12 cellular contexts compared by ENCODE assay signal in the genomic region with DNA sequence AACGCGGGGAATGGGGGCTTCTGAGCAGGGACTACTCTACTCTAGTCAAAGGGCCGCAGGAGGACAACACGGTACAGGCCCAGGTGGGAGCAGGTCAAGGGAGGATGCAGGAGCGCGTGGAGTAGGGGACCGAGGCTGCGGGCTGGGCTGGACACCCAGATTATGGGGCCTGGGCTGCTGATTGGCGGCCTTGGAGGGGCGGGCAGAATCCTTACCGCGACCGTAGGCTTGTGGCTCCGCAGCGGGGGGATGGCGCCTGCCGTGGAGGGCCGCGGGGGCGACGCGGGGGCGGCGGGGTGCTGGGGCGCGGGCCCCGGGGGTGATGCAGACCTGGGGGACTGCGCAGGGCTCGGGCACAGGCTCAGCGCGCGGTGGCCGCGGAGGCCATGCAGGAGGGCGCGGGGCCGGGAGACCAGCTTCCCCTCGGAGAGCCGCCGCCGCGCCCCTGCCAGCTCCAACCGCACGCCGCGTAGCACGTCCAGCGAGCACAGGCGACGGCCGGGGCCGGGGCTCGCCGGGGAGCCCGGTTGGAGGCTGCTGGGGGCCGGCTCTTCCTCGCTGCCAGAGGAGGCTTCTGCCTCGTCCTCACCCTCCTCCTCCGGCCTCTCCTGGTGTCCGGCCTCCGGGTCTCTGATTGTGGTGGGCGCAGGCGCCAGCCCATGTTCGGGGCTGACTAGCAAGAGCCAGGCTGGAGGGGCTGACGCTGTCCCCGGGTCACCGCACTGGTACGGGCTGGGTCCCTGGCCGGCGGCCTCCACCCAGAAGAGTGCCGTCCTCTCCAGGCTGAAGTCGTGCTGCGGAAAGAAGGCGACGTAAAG. TPM values are rescaled to one million over a fixed set of nuclear protein-coding genes. Genes with fewer than 3 reads are reported as not detected.
DNase-seq lines count a peak whose midpoint lies in the region; ATAC-seq, FAIRE-seq and TF ChIP-seq lines count a peak whose summit lies in the region.
"Had no signal": no experiment of that assay in that cellular context is flagged by ENCODE, and none has a peak within 500 bp of the region (broad histone marks: within the 10 kb centered on the region; RNA-seq: fewer than 3 reads in every experiment).

No MANE protein-coding gene starts in this region.

- no peak for FAIRE-seq in K562 (lab: Jason Lieb, UNC)

- H3K27me3 ChIP-seq in K562 (ENCODE audit: control insufficient read depth in 2 of 2, insufficient read depth in 2 of 2, low read length in 2 of 2) = no peaks in the 10 kb centered on the region
- no peaks in the 10 kb centered on the region for H3K27me3 ChIP-seq in sigmoid colon
- H3K27me3 ChIP-seq: spleen, suprapubic skin had no signal

- no peaks in the 10 kb centered on the region; the same call in 1 of the 2 replicates for H3K27me3 Mint-ChIP-seq in HFFc6 (ENCODE audit: insufficient read depth)

- no peaks in the 10 kb centered on the region for H4K20me1 ChIP-seq in K562 (replicated peaks; ENCODE audit: control insufficient read depth, insufficient read depth, low read length)

- H3K27ac ChIP-seq in K562 (ENCODE audit: extremely low read depth, low read depth, low read length) (no peak overlapping the region), sigmoid colon (peak overlapping the region in 1 of 4 donors; percentile 19)
- H3K27ac ChIP-seq: spleen, suprapubic skin had no signal

- no peak overlapping the region for H3K4me3 ChIP-seq in K562
- peak overlapping the region; percentile 16 for H3K4me3 ChIP-seq in iPS-18c (ENCODE audit: insufficient read depth, low read depth, low read length)
- no peak overlapping the region for H3K4me3 ChIP-seq in sigmoid colon
- H3K4me3 ChIP-seq: spleen, suprapubic skin had no signal

- no peaks in the 10 kb centered on the region for H3K4me1 ChIP-seq in K562 (replicated peaks in 1 of 2; ENCODE audit: control insufficient read depth in 2 of 2, insufficient read depth in 2 of 2, low read length in 2 of 2)
- peaks cover 0 to 16% (median 13%) of the 10 kb centered on the region in 4 donors for H3K4me1 ChIP-seq in sigmoid colon
- H3K4me1 ChIP-seq: suprapubic skin had no signal

- 85% methylated on average over 27 of the region's 75 CpGs for WGBS in K562 (ENCODE audit: insufficient coverage, low coverage, missing lambda C conversion rate)
- 86 to 88% methylated on average over 75 of the region's 75 CpGs for WGBS in sigmoid colon, 2 donors

- H3K9ac ChIP-seq in K562 (ENCODE audit: insufficient read depth in 1 of 2, low read depth in 2 of 2, low read length in 2 of 2) = no peak overlapping the region

- H3K79me2 ChIP-seq in K562 (ENCODE audit: control insufficient read depth, insufficient read depth, low read length) = no peaks in the 10 kb centered on the region

- TF ChIP-seq EP300 in K562 (IDR thresholded peaks at IDR 0.05; ENCODE audit: low read length) = no peak
- no peak for TF ChIP-seq EP300 in sigmoid colon (IDR thresholded peaks at IDR 0.05)

- no peak overlapping the region for H3K4me2 ChIP-seq in K562 (ENCODE audit: insufficient read depth, low read length)

- H3K9me1 ChIP-seq in K562 (ENCODE audit: control insufficient read depth, insufficient read depth, low read length) = peaks cover 3% of the 10 kb centered on the region

- no peak for DNase-seq in HFFc6
- DNase-seq in K562 (ENCODE audit: extremely low read depth in 1 of 4, low spot score in 3 of 4) = no peak
- DNase-seq in sigmoid colon = peak; percentile 68
- no peak for DNase-seq in stimulated activated CD4-positive, alpha-beta T cell treated with anti-CD3 and anti-CD28 coated beads, Interleukin-4, amount 100 ng/mL, for 4 hours
- no peak for DNase-seq in NCI-H1694 (lab: John Stamatoyannopoulos, UW)
- DNase-seq in GDM1 (lab: John Stamatoyannopoulos, UW) = no peak
- DNase-seq: NCI-H187, NCI-H748 treated with DMSO at 0.1 percent for 48 hours, spleen had no signal

- no peaks in the 10 kb centered on the region for H3K4me1 Mint-ChIP-seq in HFFc6 (ENCODE audit: low read depth)

- H2AFZ ChIP-seq in K562 (ENCODE audit: low read depth, low read length) = no peak overlapping the region

- TF ChIP-seq CTCF in HFFc6 (IDR thresholded peaks at IDR 0.05) = peak; percentile 22
- no peak for TF ChIP-seq CTCF in K562 (IDR thresholded peaks at IDR 0.05 in 2 of 3, conservative IDR thresholded peaks at IDR 0.05 in 1 of 3; ENCODE audit: insufficient read depth in 2 of 3, low read depth in 1 of 3, low read length in 3 of 3)
- TF ChIP-seq CTCF in sigmoid colon (IDR thresholded peaks at IDR 0.05) = no peak

- peaks cover 19% of the 10 kb centered on the region for H3K36me3 Mint-ChIP-seq in HFFc6 (ENCODE audit: low read depth)

- no peaks in the 10 kb centered on the region for H3K9me3 Mint-ChIP-seq in HFFc6

- no peak overlapping the region for H3K4me3 Mint-ChIP-seq in HFFc6

- TF ChIP-seq RAD21 in K562 (CRISPR knock-in tag; conservative IDR thresholded peaks at IDR 0.05 in 1 of 2, IDR thresholded peaks at IDR 0.05 in 1 of 2) = no peak

- no peak for TF ChIP-seq POLR2A in K562 (conservative IDR thresholded peaks at IDR 0.05)
- no peak for TF ChIP-seq POLR2A in sigmoid colon (IDR thresholded peaks at IDR 0.05)

- POLR2A ChIA-PET in K562 (lab: Yijun Ruan, JAX) = interaction anchor here (0.6 to 1.2 kb wide), 5 partner anchors 8 to 77 kb away, joined by 3 to 4 read pairs (median 3); no protein-coding TSS in a partner anchor

- CTCF ChIA-PET in K562 (lab: Yijun Ruan, JAX; ENCODE audit: low intra/inter-chr PET ratio) = interaction anchor here (0.8 kb wide), 1 partner anchor 48 kb away, joined by 6 read pairs; no protein-coding TSS in a partner anchor

- no TSS peak for BruUV-seq in K562 (replicated peaks; lab: Mats Ljungman, UMichigan)

- no peak for ATAC-seq in K562

- in situ Hi-C loops in K562 (cut with MboI) = no loop called here

- no peak overlapping the region for H3K27ac Mint-ChIP-seq in HFFc6

- H3K9me3 ChIP-seq in K562 (replicated peaks; ENCODE audit: control insufficient read depth, insufficient read depth, low read depth, low read length) = no peaks in the 10 kb centered on the region
- no peaks in the 10 kb centered on the region for H3K9me3 ChIP-seq in iPS-18c (ENCODE audit: control insufficient read depth, insufficient read depth, low read length)
- H3K9me3 ChIP-seq in sigmoid colon = no peaks in the 10 kb centered on the region
- H3K9me3 ChIP-seq: spleen, suprapubic skin had no signal

- intact Hi-C loops in K562 (cut with micrococcal nuclease) = loop anchor here (1.0 to 5.0 kb wide), 2 partner anchors 48 to 70 kb away; no protein-coding TSS in a partner anchor
- intact Hi-C loops in sigmoid colon (cut with DNase I) = loop anchor here (1.0 to 2.0 kb wide), 2 partner anchors 48 to 69 kb away; no protein-coding TSS in a partner anchor

- H3K36me3 ChIP-seq in K562 (ENCODE audit: control insufficient read depth, insufficient read depth, low read length) (peaks cover 28% of the 10 kb centered on the region; the same call in 2 of the 3 replicates), sigmoid colon (peaks cover 0 to 66% (median 18%) of the 10 kb centered on the region in 4 donors)

RNA-seq across cellular contexts. Expression of a gene that starts 12.9 kb away (rescaled TPM):
- 1 to 10 TPM in 1 of 6 experiments, under 1 TPM in 5; 0.43 to 1.4 (median 0.64) TPM for total RNA-seq in HFFc6 (2021; fragmentation: NEBNext Ultra II Directional; extraction: Animal tissue kit (Norgen Biotek cat#: 25700))
- total RNA-seq in K562 (2011; cell fraction: chromatin; rRNA removed; ENCODE audit: low replicate concordance) = 6.4 and 11.8 TPM in 2 replicates
- 5.0 and 5.8 TPM in 2 replicates for total RNA-seq in K562 (2011; cell fraction: nucleolus; rRNA removed)
- 6.7 and 9.3 TPM in 2 replicates for total RNA-seq in K562 (2011; cell fraction: nucleoplasm; rRNA removed)
- total RNA-seq in K562 (2014; rRNA removed) (0.41 and 0.49 TPM in 2 replicates), K562 (2014; rRNA removed; fragmentation: Illumina TruSeq; extraction: Trizol) (0.33 and 0.41 TPM in 2 replicates), K562 (2015; rRNA removed; fragmentation: Illumina TruSeq; extraction: Trizol) (0.58 and 0.68 TPM in 2 replicates), K562 (2021) (0.71 and 1.0 TPM in 2 replicates), sigmoid colon (1 to 10 TPM; 3.5 to 5.7 (median 5.1) TPM)
- polyA plus RNA-seq in K562 (2011; rRNA removed) (0.25 and 0.51 TPM in 2 replicates), K562 (2014; fragmentation: Illumina TruSeq; extraction: Trizol) (0.16 and 0.21 TPM in 2 replicates), K562 (2014; fragmentation: Nextera tagmentation; extraction: Ambion mirVana) (not detected), K562 (2014; rRNA removed) (0.44 and 0.70 TPM in 2 replicates), sigmoid colon (1 to 10 TPM in 1 of 3 donors, under 1 TPM in 1, not detected in 1; 0.23 to 2.0 TPM)
- polyA plus RNA-seq in K562 (2011; cell fraction: cytosol; rRNA removed) = 0.10 and 0.24 TPM in 2 replicates
- 1.9 and 2.7 TPM in 2 replicates for polyA plus RNA-seq in K562 (2011; cell fraction: nucleus; rRNA removed)
- polyA plus RNA-seq in K562 (2012) = 0.43 and 0.72 TPM in 2 replicates
- 0.77 and 1.4 TPM in 2 replicates for polyA minus RNA-seq in K562 (2011; rRNA and poly(A)+ RNA removed)
- polyA minus RNA-seq in K562 (2011; cell fraction: cytosol; rRNA and poly(A)+ RNA removed) = 0.27 TPM in 1 of 2 replicates, not detected in the other
- 1.5 and 2.4 TPM in 2 replicates for polyA minus RNA-seq in K562 (2011; cell fraction: nucleus; rRNA and poly(A)+ RNA removed)

RNA-seq across cellular contexts. Expression of a gene that starts 25.6 kb away (rescaled TPM):
- total RNA-seq in HFFc6 (2021; fragmentation: NEBNext Ultra II Directional; extraction: Animal tissue kit (Norgen Biotek cat#: 25700)) = not detected
- total RNA-seq in K562 (2011; cell fraction: chromatin; rRNA removed; ENCODE audit: low replicate concordance) = 0.16 TPM in 1 of 2 replicates, not detected in the other
- 0.13 and 0.17 TPM in 2 replicates for total RNA-seq in K562 (2011; cell fraction: nucleolus; rRNA removed)
- total RNA-seq in K562 (2011; cell fraction: nucleoplasm; rRNA removed) = 0.15 TPM in 1 of 2 replicates, not detected in the other
- 0.09 TPM in 1 of 2 replicates, not detected in the other for total RNA-seq in K562 (2014; rRNA removed)
- 0.06 and 0.07 TPM in 2 replicates for total RNA-seq in K562 (2014; rRNA removed; fragmentation: Illumina TruSeq; extraction: Trizol)
- not detected in 2 replicates for total RNA-seq in K562 (2015; rRNA removed; fragmentation: Illumina TruSeq; extraction: Trizol)
- total RNA-seq in K562 (2021) = 0.11 and 0.13 TPM in 2 replicates
- polyA plus RNA-seq in K562 (2011; rRNA removed) = not detected in 2 replicates
- 0.03 and 0.04 TPM in 2 replicates for polyA plus RNA-seq in K562 (2011; cell fraction: cytosol; rRNA removed)
- polyA plus RNA-seq in K562 (2011; cell fraction: nucleus; rRNA removed) = 0.04 TPM in 1 of 2 replicates, not detected in the other
- polyA plus RNA-seq in K562 (2012) = 0.06 and 0.09 TPM in 2 replicates
- 0.04 and 0.10 TPM in 2 replicates for polyA plus RNA-seq in K562 (2014; fragmentation: Illumina TruSeq; extraction: Trizol)
- under 1 TPM in 1 of 2 experiments, not detected in 1; 0.07 TPM for polyA plus RNA-seq in K562 (2014; fragmentation: Nextera tagmentation; extraction: Ambion mirVana)
- polyA plus RNA-seq in K562 (2014; rRNA removed) = 0.12 and 0.22 TPM in 2 replicates
- polyA minus RNA-seq in K562 (2011; rRNA and poly(A)+ RNA removed) = 0.07 TPM in 1 of 2 replicates, not detected in the other
- not detected in 2 replicates for polyA minus RNA-seq in K562 (2011; cell fraction: cytosol; rRNA and poly(A)+ RNA removed)
- 0.13 TPM in 1 of 2 replicates, not detected in the other for polyA minus RNA-seq in K562 (2011; cell fraction: nucleus; rRNA and poly(A)+ RNA removed)
- total RNA-seq in sigmoid colon = not detected
- polyA plus RNA-seq in sigmoid colon = under 1 TPM in 1 of 3 donors, not detected in 2; 0.03 TPM
- total RNA-seq: dermis blood vessel endothelial cell, spleen, suprapubic skin had no signal
- polyA plus RNA-seq: spleen had no signal

RNA-seq across cellular contexts. Expression of a gene that starts 31.5 kb away (rescaled TPM):
- total RNA-seq in HFFc6 (2021; fragmentation: NEBNext Ultra II Directional; extraction: Animal tissue kit (Norgen Biotek cat#: 25700)) = 10 to 100 TPM; 18.5 to 32.1 (median 22.8) TPM
- 23.6 and 32.7 TPM in 2 replicates for total RNA-seq in K562 (2011; cell fraction: chromatin; rRNA removed; ENCODE audit: low replicate concordance)
- total RNA-seq in K562 (2011; cell fraction: nucleolus; rRNA removed) = 18.0 TPM in 2 replicates
- total RNA-seq in K562 (2011; cell fraction: nucleoplasm; rRNA removed) = 23.0 and 29.0 TPM in 2 replicates
- total RNA-seq in K562 (2014; rRNA removed) = 16.4 and 18.9 TPM in 2 replicates
- total RNA-seq in K562 (2014; rRNA removed; fragmentation: Illumina TruSeq; extraction: Trizol) = 15.8 and 17.1 TPM in 2 replicates
- 15.7 and 18.8 TPM in 2 replicates for total RNA-seq in K562 (2015; rRNA removed; fragmentation: Illumina TruSeq; extraction: Trizol)
- 22.8 and 24.4 TPM in 2 replicates for total RNA-seq in K562 (2021)
- 20.1 and 21.9 TPM in 2 replicates for polyA plus RNA-seq in K562 (2011; rRNA removed)
- 13.4 and 15.0 TPM in 2 replicates for polyA plus RNA-seq in K562 (2011; cell fraction: cytosol; rRNA removed)
- polyA plus RNA-seq in K562 (2011; cell fraction: nucleus; rRNA removed) = 11.2 and 14.6 TPM in 2 replicates
- 18.3 and 20.3 TPM in 2 replicates for polyA plus RNA-seq in K562 (2012)
- polyA plus RNA-seq in K562 (2014; fragmentation: Illumina TruSeq; extraction: Trizol) = 26.5 and 30.2 TPM in 2 replicates
- 10 to 100 TPM; 11.8 to 12.1 TPM for polyA plus RNA-seq in K562 (2014; fragmentation: Nextera tagmentation; extraction: Ambion mirVana)
- 19.1 and 22.9 TPM in 2 replicates for polyA plus RNA-seq in K562 (2014; rRNA removed)
- 13.9 and 14.7 TPM in 2 replicates for polyA minus RNA-seq in K562 (2011; rRNA and poly(A)+ RNA removed)
- 12.7 and 15.0 TPM in 2 replicates for polyA minus RNA-seq in K562 (2011; cell fraction: cytosol; rRNA and poly(A)+ RNA removed)
- 5.9 and 8.6 TPM in 2 replicates for polyA minus RNA-seq in K562 (2011; cell fraction: nucleus; rRNA and poly(A)+ RNA removed)
- total RNA-seq in sigmoid colon = 10 to 100 TPM; 20.4 to 30.1 (median 25.4) TPM
- 10 to 100 TPM in 1 of 3 donors, 1 to 10 TPM in 2; 7.8 to 11.9 (median 7.9) TPM for polyA plus RNA-seq in sigmoid colon

RNA-seq across cellular contexts. Expression of a gene that starts 34.3 kb away (rescaled TPM):
- total RNA-seq in HFFc6 (2021; fragmentation: NEBNext Ultra II Directional; extraction: Animal tissue kit (Norgen Biotek cat#: 25700)) = not detected
- not detected in 2 replicates for total RNA-seq in K562 (2011; cell fraction: chromatin; rRNA removed; ENCODE audit: low replicate concordance)
- total RNA-seq in K562 (2011; cell fraction: nucleolus; rRNA removed) = not detected in 2 replicates
- not detected in 2 replicates for total RNA-seq in K562 (2011; cell fraction: nucleoplasm; rRNA removed)
- total RNA-seq in K562 (2014; rRNA removed) (not detected in 2 replicates), K562 (2014; rRNA removed; fragmentation: Illumina TruSeq; extraction: Trizol) (not detected in 2 replicates), K562 (2015; rRNA removed; fragmentation: Illumina TruSeq; extraction: Trizol) (not detected in 2 replicates), K562 (2021) (not detected in 2 replicates), sigmoid colon (100 to 1,000 TPM in 1 of 4 donors, 10 to 100 TPM in 3; 29.1 to 102 (median 67.1) TPM)
- polyA plus RNA-seq in K562 (2011; rRNA removed) (not detected in 2 replicates), K562 (2014; fragmentation: Illumina TruSeq; extraction: Trizol) (not detected in 2 replicates), K562 (2014; fragmentation: Nextera tagmentation; extraction: Ambion mirVana) (not detected), K562 (2014; rRNA removed) (not detected in 2 replicates), sigmoid colon (10 to 100 TPM in 1 of 3 donors, 1 to 10 TPM in 2; 1.8 to 10.2 (median 9.3) TPM)
- not detected in 2 replicates for polyA plus RNA-seq in K562 (2011; cell fraction: cytosol; rRNA removed)
- 0.06 TPM in 1 of 2 replicates, not detected in the other for polyA plus RNA-seq in K562 (2011; cell fraction: nucleus; rRNA removed)
- not detected in 2 replicates for polyA plus RNA-seq in K562 (2012)
- 0.06 TPM in 1 of 2 replicates, not detected in the other for polyA minus RNA-seq in K562 (2011; rRNA and poly(A)+ RNA removed)
- not detected in 2 replicates for polyA minus RNA-seq in K562 (2011; cell fraction: cytosol; rRNA and poly(A)+ RNA removed)
- polyA minus RNA-seq in K562 (2011; cell fraction: nucleus; rRNA and poly(A)+ RNA removed) = not detected in 2 replicates
- total RNA-seq: dermis blood vessel endothelial cell had no signal

RNA-seq across cellular contexts. Expression of a gene that starts 56.9 kb away (rescaled TPM):
- not detected for total RNA-seq in HFFc6 (2021; fragmentation: NEBNext Ultra II Directional; extraction: Animal tissue kit (Norgen Biotek cat#: 25700))
- not detected in 2 replicates for total RNA-seq in K562 (2011; cell fraction: chromatin; rRNA removed; ENCODE audit: low replicate concordance)
- total RNA-seq in K562 (2011; cell fraction: nucleolus; rRNA removed) = not detected in 2 replicates
- total RNA-seq in K562 (2011; cell fraction: nucleoplasm; rRNA removed) = not detected in 2 replicates
- total RNA-seq in K562 (2014; rRNA removed) = not detected in 2 replicates
- not detected in 2 replicates for total RNA-seq in K562 (2014; rRNA removed; fragmentation: Illumina TruSeq; extraction: Trizol)
- not detected in 2 replicates for total RNA-seq in K562 (2015; rRNA removed; fragmentation: Illumina TruSeq; extraction: Trizol)
- total RNA-seq in K562 (2021) = not detected in 2 replicates
- not detected in 2 replicates for polyA plus RNA-seq in K562 (2011; rRNA removed)
- not detected in 2 replicates for polyA plus RNA-seq in K562 (2011; cell fraction: cytosol; rRNA removed)
- polyA plus RNA-seq in K562 (2011; cell fraction: nucleus; rRNA removed) = not detected in 2 replicates
- not detected in 2 replicates for polyA plus RNA-seq in K562 (2012)
- polyA plus RNA-seq in K562 (2014; fragmentation: Illumina TruSeq; extraction: Trizol) = not detected in 2 replicates
- polyA plus RNA-seq in K562 (2014; fragmentation: Nextera tagmentation; extraction: Ambion mirVana) = not detected
- polyA plus RNA-seq in K562 (2014; rRNA removed) = not detected in 2 replicates
- not detected in 2 replicates for polyA minus RNA-seq in K562 (2011; rRNA and poly(A)+ RNA removed)
- polyA minus RNA-seq in K562 (2011; cell fraction: cytosol; rRNA and poly(A)+ RNA removed) = not detected in 2 replicates
- polyA minus RNA-seq in K562 (2011; cell fraction: nucleus; rRNA and poly(A)+ RNA removed) = not detected in 2 replicates
- total RNA-seq in sigmoid colon = not detected
- 10 to 100 TPM; 76.3 to 92.5 (median 77.0) TPM for polyA plus RNA-seq in sigmoid colon
- total RNA-seq: dermis blood vessel endothelial cell, spleen had no signal
